In genomic region chr5:128536229-128536860, GRCh38 we compare ENCODE assay signal across 1 cellular context.
TF ChIP-seq lines count a peak whose summit lies in the region.

No MANE protein-coding gene starts in this region.

TF ChIP-seq in WTC11, 78 proteins besides CTCF, POLR2A, EP300 and RAD21 (continued from another document):
- no peak for TF ChIP-seq ARID4B (CRISPR knock-in tag; IDR thresholded peaks at IDR 0.05; ENCODE audit: borderline replicate concordance)
